ENCODE assay signal across 23 cellular contexts in genomic region chr1:145837658-145838057, GRCh38. TPM values are rescaled to one million over a fixed set of nuclear protein-coding genes. Genes with fewer than 3 reads are reported as not detected.
DNase-seq lines count a peak whose midpoint lies in the region; ATAC-seq, FAIRE-seq and TF ChIP-seq lines count a peak whose summit lies in the region.
"Had no signal": no experiment of that assay in that cellular context is flagged by ENCODE, and none has a peak within 500 bp of the region (broad histone marks: within the 10 kb centered on the region; RNA-seq: fewer than 3 reads in every experiment).

No MANE protein-coding gene starts in this region.

- no peaks in the 10 kb centered on the region for H3K4me1 ChIP-seq in HepG2 (ENCODE audit: insufficient read depth, low read length)
- no peaks in the 10 kb centered on the region for H3K4me1 ChIP-seq in right lobe of liver

- H3K4me3 ChIP-seq in HepG2 (replicated peaks in 1 of 3; ENCODE audit: insufficient read depth in 1 of 3, low read depth in 2 of 3, low read length in 3 of 3), result no peak overlapping the region
- no peak overlapping the region for H3K4me3 ChIP-seq in right lobe of liver
- H3K4me3 ChIP-seq in epithelial cell of esophagus (ENCODE audit: low read length), result no peak overlapping the region
- H3K4me3 ChIP-seq: GM12878 had no signal

- H3K79me2 ChIP-seq in HepG2 (ENCODE audit: insufficient read depth, low read length), result no peaks in the 10 kb centered on the region

- no peak for TF ChIP-seq RAD21 in HepG2 (CRISPR knock-in tag; IDR thresholded peaks at IDR 0.05)

- H3K9ac ChIP-seq in HepG2 (ENCODE audit: insufficient read depth, low read depth, low read length), result no peak overlapping the region

- H3K9me3 ChIP-seq in HepG2 (ENCODE audit: low read length) (no peaks in the 10 kb centered on the region), right lobe of liver (no peaks in the 10 kb centered on the region)

- TF ChIP-seq EP300 in HepG2 (IDR thresholded peaks at IDR 0.05; ENCODE audit: low read depth in 2 of 2, low read length in 2 of 2) (no peak), HepG2 (CRISPR knock-in tag; IDR thresholded peaks at IDR 0.05; ENCODE audit: borderline replicate concordance) (no peak)

- FAIRE-seq in HepG2 (lab: Jason Lieb, UNC), result no peak
- no peak for FAIRE-seq in RCC 7860 (lab: Jason Lieb, UNC)
- FAIRE-seq: GM12878, H1 had no signal

- H3K27ac ChIP-seq in HepG2 (ENCODE audit: extremely low read length, insufficient read depth, low read length), result no peak overlapping the region
- no peak overlapping the region for H3K27ac ChIP-seq in right lobe of liver

- no peak overlapping the region for H3K4me2 ChIP-seq in HepG2 (ENCODE audit: low read depth, low read length)

- 100% methylated on average over 1 of the region's 1 CpG for WGBS in HepG2 (ENCODE audit: low lambda C conversion rate)
- WGBS in right lobe of liver (ENCODE audit: insufficient coverage, low coverage, low lambda C conversion rate, missing lambda C conversion rate), result 86% methylated on average over 1 of the region's 1 CpG

- TF ChIP-seq CTCF in HepG2 (CRISPR knock-in tag; IDR thresholded peaks at IDR 0.05), result no peak
- TF ChIP-seq CTCF in right lobe of liver (IDR thresholded peaks at IDR 0.05), result no peak
- TF ChIP-seq CTCF in epithelial cell of esophagus (IDR thresholded peaks at IDR 0.05; ENCODE audit: insufficient read depth, low read depth, low read length, missing control alignments), result no peak

- TF ChIP-seq POLR2A in HepG2 (IDR thresholded peaks at IDR 0.05; ENCODE audit: insufficient read depth in 1 of 2, low read depth in 2 of 2, low read length in 2 of 2) (no peak), right lobe of liver (IDR thresholded peaks at IDR 0.05) (no peak)

- DNase-seq in HepG2 (ENCODE audit: low spot score) (no peak), right lobe of liver (no peak), RCC 7860 (ENCODE audit: low spot score) (peak; percentile 12), epithelial cell of esophagus (ENCODE audit: low read depth) (peak; percentile 34), H4 (ENCODE audit: low spot score) (no peak), NCI-H1092 (lab: John Stamatoyannopoulos, UW) (no peak)
- DNase-seq: C1 segment of cervical spinal cord; CD4-positive, alpha-beta memory T cell; COR-L47; GDM1; NCI-H1417; NCI-H1694 treated with DMSO at 0.1 percent for 48 hours; NCI-H2081; NCI-H2227 treated with DMSO at 0.1 percent for 48 hours; NCI-H526 treated with DMSO at 0.1 percent for 48 hours; SHP77 treated with DMSO at 0.1 percent for 48 hours had no signal

- H2AFZ ChIP-seq in HepG2 (ENCODE audit: low read length), result no peak overlapping the region

- CTCF ChIA-PET in HepG2 (lab: Yijun Ruan, JAX; ENCODE audit: low intra/inter-chr PET ratio, low total read pairs), result no interaction called here

- no peaks in the 10 kb centered on the region for H4K20me1 ChIP-seq in HepG2 (ENCODE audit: insufficient read depth, low read length)

- H3K27me3 ChIP-seq in HepG2 (ENCODE audit: control insufficient read depth in 1 of 2, insufficient read depth in 2 of 2, low read length in 2 of 2), result no peaks in the 10 kb centered on the region
- no peaks in the 10 kb centered on the region for H3K27me3 ChIP-seq in right lobe of liver

- intact Hi-C loops in HepG2 (cut with micrococcal nuclease; ENCODE audit: unreplicated experiment), result no loop called here
- intact Hi-C loops in right lobe of liver (cut with DNase I), result no loop called here

- TSS peak; percentile 26 for BruUV-seq in HepG2 (replicated peaks; lab: Mats Ljungman, UMichigan)

- ATAC-seq in HepG2 (no peak), right lobe of liver (no peak), HG03469 (IDR thresholded peaks at IDR 0.05; ENCODE audit: unreplicated experiment) (no peak)
- ATAC-seq: GM12878, HCT116 had no signal

- H3K36me3 ChIP-seq in HepG2 (replicated peaks in 1 of 2; ENCODE audit: control insufficient read depth in 1 of 2, insufficient read depth in 2 of 2, low read length in 2 of 2), result peaks cover 34 to 77% of the 10 kb centered on the region in 2 experiments
- H3K36me3 ChIP-seq in right lobe of liver, result peaks cover 14 to 99% (median 53%) of the 10 kb centered on the region in 4 donors

- POLR2A ChIA-PET in HepG2 (lab: Yijun Ruan, JAX), result no interaction called here

- in situ Hi-C loops in HepG2 (cut with HindIII; ENCODE audit: extremely low pct_ligation_motif_present, low pct_unique_long_range_greater_than_20kb), result no loop called here

RNA-seq across cellular contexts. Expression of gene NUDT17, which starts 7.8 kb away (rescaled TPM):
- total RNA-seq in HepG2 (2016; rRNA removed; fragmentation: Illumina TruSeq; extraction: Trizol) (2.6 TPM in 2 replicates), right lobe of liver (1 to 10 TPM in 3 of 6 experiments, under 1 TPM in 3; 0.51 to 2.2 (median 1.0) TPM)
- 0.18 and 0.81 TPM in 2 replicates for total RNA-seq in HepG2 (2016; cell fraction: cytosol; rRNA removed; fragmentation: Illumina TruSeq; extraction: Trizol; ENCODE audit: low read depth)
- total RNA-seq in HepG2 (2016; cell fraction: insoluble cytoplasmic fraction; rRNA removed; fragmentation: Illumina TruSeq; extraction: Trizol), result 1.8 and 2.7 TPM in 2 replicates
- 1.2 and 1.3 TPM in 2 replicates for total RNA-seq in HepG2 (2016; cell fraction: membrane; rRNA removed; fragmentation: Illumina TruSeq; extraction: Trizol)
- total RNA-seq in HepG2 (2016; cell fraction: nucleus; rRNA removed; fragmentation: Illumina TruSeq; extraction: Trizol), result 2.6 and 4.1 TPM in 2 replicates
- polyA plus RNA-seq in HepG2 (2011; rRNA removed), result 5.7 and 5.8 TPM in 2 replicates
- 3.2 and 4.8 TPM in 2 replicates for polyA plus RNA-seq in HepG2 (2011; cell fraction: cytosol; rRNA removed)
- polyA plus RNA-seq in HepG2 (2011; cell fraction: nucleus; rRNA removed), result 17.3 and 18.1 TPM in 2 replicates
- polyA plus RNA-seq in HepG2 (2012), result 2.8 and 3.1 TPM in 2 replicates
- polyA plus RNA-seq in HepG2 (2016; cell fraction: cytosol; fragmentation: Illumina TruSeq; extraction: Trizol; ENCODE audit: low read depth), result 0.42 and 0.78 TPM in 2 replicates
- polyA plus RNA-seq in HepG2 (2016; cell fraction: insoluble cytoplasmic fraction; fragmentation: Illumina TruSeq; extraction: Trizol; ENCODE audit: low read depth), result 2.2 and 2.8 TPM in 2 replicates
- polyA plus RNA-seq in HepG2 (2016; cell fraction: membrane; fragmentation: Illumina TruSeq; extraction: Trizol; ENCODE audit: low read depth), result 1.3 and 1.4 TPM in 2 replicates
- 7.6 and 8.5 TPM in 2 replicates for polyA plus RNA-seq in HepG2 (2016; cell fraction: nucleus; fragmentation: Illumina TruSeq; extraction: Trizol; ENCODE audit: insufficient read depth, low read depth)
- polyA minus RNA-seq in HepG2 (2011; rRNA and poly(A)+ RNA removed; ENCODE audit: low replicate concordance), result 1.4 and 4.4 TPM in 2 replicates
- 0.79 TPM in 1 of 2 replicates, not detected in the other for polyA minus RNA-seq in HepG2 (2011; cell fraction: cytosol; rRNA and poly(A)+ RNA removed)
- polyA minus RNA-seq in HepG2 (2011; cell fraction: nucleus; rRNA and poly(A)+ RNA removed), result 2.6 and 3.5 TPM in 2 replicates
- 10.1 and 10.3 TPM in 2 replicates for total RNA-seq in H4 (2014; rRNA removed; shearing (Covaris generic))

RNA-seq across cellular contexts. Expression of gene POLR3C, which starts 13.7 kb away (rescaled TPM):
- total RNA-seq in HepG2 (2016; rRNA removed; fragmentation: Illumina TruSeq; extraction: Trizol), result 24.3 TPM in 2 replicates
- total RNA-seq in HepG2 (2016; cell fraction: cytosol; rRNA removed; fragmentation: Illumina TruSeq; extraction: Trizol; ENCODE audit: low read depth), result 11.5 and 13.9 TPM in 2 replicates
- total RNA-seq in HepG2 (2016; cell fraction: insoluble cytoplasmic fraction; rRNA removed; fragmentation: Illumina TruSeq; extraction: Trizol), result 22.9 and 26.4 TPM in 2 replicates
- 14.2 and 15.1 TPM in 2 replicates for total RNA-seq in HepG2 (2016; cell fraction: membrane; rRNA removed; fragmentation: Illumina TruSeq; extraction: Trizol)
- total RNA-seq in HepG2 (2016; cell fraction: nucleus; rRNA removed; fragmentation: Illumina TruSeq; extraction: Trizol), result 16.6 and 16.7 TPM in 2 replicates
- polyA plus RNA-seq in HepG2 (2011; rRNA removed), result 15.0 and 15.5 TPM in 2 replicates
- polyA plus RNA-seq in HepG2 (2011; cell fraction: cytosol; rRNA removed), result 13.3 and 17.9 TPM in 2 replicates
- polyA plus RNA-seq in HepG2 (2011; cell fraction: nucleus; rRNA removed), result 23.1 and 24.9 TPM in 2 replicates
- 14.2 and 14.7 TPM in 2 replicates for polyA plus RNA-seq in HepG2 (2012)
- 6.9 and 9.5 TPM in 2 replicates for polyA plus RNA-seq in HepG2 (2016; cell fraction: cytosol; fragmentation: Illumina TruSeq; extraction: Trizol; ENCODE audit: low read depth)
- polyA plus RNA-seq in HepG2 (2016; cell fraction: insoluble cytoplasmic fraction; fragmentation: Illumina TruSeq; extraction: Trizol; ENCODE audit: low read depth), result 28.8 and 29.9 TPM in 2 replicates
- 9.7 and 12.5 TPM in 2 replicates for polyA plus RNA-seq in HepG2 (2016; cell fraction: membrane; fragmentation: Illumina TruSeq; extraction: Trizol; ENCODE audit: low read depth)
- 24.4 and 27.3 TPM in 2 replicates for polyA plus RNA-seq in HepG2 (2016; cell fraction: nucleus; fragmentation: Illumina TruSeq; extraction: Trizol; ENCODE audit: insufficient read depth, low read depth)
- polyA minus RNA-seq in HepG2 (2011; rRNA and poly(A)+ RNA removed; ENCODE audit: low replicate concordance), result 22.4 and 66.8 TPM in 2 replicates
- polyA minus RNA-seq in HepG2 (2011; cell fraction: cytosol; rRNA and poly(A)+ RNA removed), result 8.3 and 13.6 TPM in 2 replicates
- polyA minus RNA-seq in HepG2 (2011; cell fraction: nucleus; rRNA and poly(A)+ RNA removed), result 24.7 and 35.2 TPM in 2 replicates
- 10 to 100 TPM in 3 of 6 experiments, 1 to 10 TPM in 3; 7.7 to 17.0 (median 11.2) TPM for total RNA-seq in right lobe of liver
- total RNA-seq in H4 (2014; rRNA removed; shearing (Covaris generic)), result 30.1 and 34.9 TPM in 2 replicates

RNA-seq across cellular contexts. Expression of gene RNF115, which starts 13.8 kb away (rescaled TPM):
- 7.8 and 10.1 TPM in 2 replicates for total RNA-seq in HepG2 (2016; rRNA removed; fragmentation: Illumina TruSeq; extraction: Trizol)
- total RNA-seq in HepG2 (2016; cell fraction: cytosol; rRNA removed; fragmentation: Illumina TruSeq; extraction: Trizol; ENCODE audit: low read depth), result 2.2 and 2.4 TPM in 2 replicates
- total RNA-seq in HepG2 (2016; cell fraction: insoluble cytoplasmic fraction; rRNA removed; fragmentation: Illumina TruSeq; extraction: Trizol), result 8.6 and 9.5 TPM in 2 replicates
- 6.1 and 6.2 TPM in 2 replicates for total RNA-seq in HepG2 (2016; cell fraction: membrane; rRNA removed; fragmentation: Illumina TruSeq; extraction: Trizol)
- 10.9 and 11.6 TPM in 2 replicates for total RNA-seq in HepG2 (2016; cell fraction: nucleus; rRNA removed; fragmentation: Illumina TruSeq; extraction: Trizol)
- polyA plus RNA-seq in HepG2 (2011; rRNA removed), result 4.6 and 6.0 TPM in 2 replicates
- 2.3 and 3.0 TPM in 2 replicates for polyA plus RNA-seq in HepG2 (2011; cell fraction: cytosol; rRNA removed)
- 3.0 and 4.1 TPM in 2 replicates for polyA plus RNA-seq in HepG2 (2011; cell fraction: nucleus; rRNA removed)
- polyA plus RNA-seq in HepG2 (2012), result 4.1 and 5.7 TPM in 2 replicates
- 2.9 and 3.4 TPM in 2 replicates for polyA plus RNA-seq in HepG2 (2016; cell fraction: cytosol; fragmentation: Illumina TruSeq; extraction: Trizol; ENCODE audit: low read depth)
- polyA plus RNA-seq in HepG2 (2016; cell fraction: insoluble cytoplasmic fraction; fragmentation: Illumina TruSeq; extraction: Trizol; ENCODE audit: low read depth), result 11.8 and 12.2 TPM in 2 replicates
- polyA plus RNA-seq in HepG2 (2016; cell fraction: membrane; fragmentation: Illumina TruSeq; extraction: Trizol; ENCODE audit: low read depth), result 7.2 and 8.6 TPM in 2 replicates
- 15.3 and 16.4 TPM in 2 replicates for polyA plus RNA-seq in HepG2 (2016; cell fraction: nucleus; fragmentation: Illumina TruSeq; extraction: Trizol; ENCODE audit: insufficient read depth, low read depth)
- 3.6 and 12.3 TPM in 2 replicates for polyA minus RNA-seq in HepG2 (2011; rRNA and poly(A)+ RNA removed; ENCODE audit: low replicate concordance)
- 2.1 and 2.6 TPM in 2 replicates for polyA minus RNA-seq in HepG2 (2011; cell fraction: cytosol; rRNA and poly(A)+ RNA removed)
- 11.2 and 12.9 TPM in 2 replicates for polyA minus RNA-seq in HepG2 (2011; cell fraction: nucleus; rRNA and poly(A)+ RNA removed)
- 10 to 100 TPM in 2 of 6 experiments, 1 to 10 TPM in 4; 5.3 to 10.3 (median 8.0) TPM for total RNA-seq in right lobe of liver
- total RNA-seq in H4 (2014; rRNA removed; shearing (Covaris generic)), result 6.3 and 6.6 TPM in 2 replicates

RNA-seq across cellular contexts. Expression of gene PIAS3, which starts 21.2 kb away (rescaled TPM):
- total RNA-seq in HepG2 (2016; rRNA removed; fragmentation: Illumina TruSeq; extraction: Trizol) (3.7 and 4.6 TPM in 2 replicates), right lobe of liver (1 to 10 TPM; 5.5 to 8.9 (median 6.7) TPM)
- total RNA-seq in HepG2 (2016; cell fraction: cytosol; rRNA removed; fragmentation: Illumina TruSeq; extraction: Trizol; ENCODE audit: low read depth), result 0.91 and 1.5 TPM in 2 replicates
- total RNA-seq in HepG2 (2016; cell fraction: insoluble cytoplasmic fraction; rRNA removed; fragmentation: Illumina TruSeq; extraction: Trizol), result 4.0 and 4.2 TPM in 2 replicates
- 2.8 and 3.2 TPM in 2 replicates for total RNA-seq in HepG2 (2016; cell fraction: membrane; rRNA removed; fragmentation: Illumina TruSeq; extraction: Trizol)
- 4.7 TPM in 2 replicates for total RNA-seq in HepG2 (2016; cell fraction: nucleus; rRNA removed; fragmentation: Illumina TruSeq; extraction: Trizol)
- 8.0 and 9.7 TPM in 2 replicates for polyA plus RNA-seq in HepG2 (2011; rRNA removed)
- polyA plus RNA-seq in HepG2 (2011; cell fraction: cytosol; rRNA removed), result 5.0 and 5.5 TPM in 2 replicates
- polyA plus RNA-seq in HepG2 (2011; cell fraction: nucleus; rRNA removed), result 26.5 and 26.8 TPM in 2 replicates
- 5.8 and 6.8 TPM in 2 replicates for polyA plus RNA-seq in HepG2 (2012)
- polyA plus RNA-seq in HepG2 (2016; cell fraction: cytosol; fragmentation: Illumina TruSeq; extraction: Trizol; ENCODE audit: low read depth), result 1.2 and 1.3 TPM in 2 replicates
- 6.6 and 7.8 TPM in 2 replicates for polyA plus RNA-seq in HepG2 (2016; cell fraction: insoluble cytoplasmic fraction; fragmentation: Illumina TruSeq; extraction: Trizol; ENCODE audit: low read depth)
- 4.0 and 4.3 TPM in 2 replicates for polyA plus RNA-seq in HepG2 (2016; cell fraction: membrane; fragmentation: Illumina TruSeq; extraction: Trizol; ENCODE audit: low read depth)
- polyA plus RNA-seq in HepG2 (2016; cell fraction: nucleus; fragmentation: Illumina TruSeq; extraction: Trizol; ENCODE audit: insufficient read depth, low read depth), result 15.4 and 16.3 TPM in 2 replicates
- polyA minus RNA-seq in HepG2 (2011; rRNA and poly(A)+ RNA removed; ENCODE audit: low replicate concordance), result 8.5 and 12.9 TPM in 2 replicates
- polyA minus RNA-seq in HepG2 (2011; cell fraction: cytosol; rRNA and poly(A)+ RNA removed), result 3.7 and 4.6 TPM in 2 replicates
- polyA minus RNA-seq in HepG2 (2011; cell fraction: nucleus; rRNA and poly(A)+ RNA removed), result 9.3 and 10.7 TPM in 2 replicates
- total RNA-seq in H4 (2014; rRNA removed; shearing (Covaris generic)), result 10.2 and 12.8 TPM in 2 replicates

RNA-seq across cellular contexts. Expression of gene ANKRD35, which starts 48.0 kb away (rescaled TPM):
- 0.02 TPM in 1 of 2 replicates, not detected in the other for total RNA-seq in HepG2 (2016; rRNA removed; fragmentation: Illumina TruSeq; extraction: Trizol)
- total RNA-seq in HepG2 (2016; cell fraction: cytosol; rRNA removed; fragmentation: Illumina TruSeq; extraction: Trizol; ENCODE audit: low read depth), result not detected in 2 replicates
- total RNA-seq in HepG2 (2016; cell fraction: insoluble cytoplasmic fraction; rRNA removed; fragmentation: Illumina TruSeq; extraction: Trizol), result not detected in 2 replicates
- total RNA-seq in HepG2 (2016; cell fraction: membrane; rRNA removed; fragmentation: Illumina TruSeq; extraction: Trizol), result not detected in 2 replicates
- not detected in 2 replicates for total RNA-seq in HepG2 (2016; cell fraction: nucleus; rRNA removed; fragmentation: Illumina TruSeq; extraction: Trizol)
- polyA plus RNA-seq in HepG2 (2011; rRNA removed), result not detected in 2 replicates
- 0.01 TPM in 2 replicates for polyA plus RNA-seq in HepG2 (2011; cell fraction: cytosol; rRNA removed)
- polyA plus RNA-seq in HepG2 (2011; cell fraction: nucleus; rRNA removed), result not detected in 2 replicates
- polyA plus RNA-seq in HepG2 (2012), result not detected in 2 replicates
- not detected in 2 replicates for polyA plus RNA-seq in HepG2 (2016; cell fraction: cytosol; fragmentation: Illumina TruSeq; extraction: Trizol; ENCODE audit: low read depth)
- not detected in 2 replicates for polyA plus RNA-seq in HepG2 (2016; cell fraction: insoluble cytoplasmic fraction; fragmentation: Illumina TruSeq; extraction: Trizol; ENCODE audit: low read depth)
- not detected in 2 replicates for polyA plus RNA-seq in HepG2 (2016; cell fraction: membrane; fragmentation: Illumina TruSeq; extraction: Trizol; ENCODE audit: low read depth)
- polyA plus RNA-seq in HepG2 (2016; cell fraction: nucleus; fragmentation: Illumina TruSeq; extraction: Trizol; ENCODE audit: insufficient read depth, low read depth), result not detected in 2 replicates
- 0.10 TPM in 1 of 2 replicates, not detected in the other for polyA minus RNA-seq in HepG2 (2011; rRNA and poly(A)+ RNA removed; ENCODE audit: low replicate concordance)
- not detected in 2 replicates for polyA minus RNA-seq in HepG2 (2011; cell fraction: cytosol; rRNA and poly(A)+ RNA removed)
- polyA minus RNA-seq in HepG2 (2011; cell fraction: nucleus; rRNA and poly(A)+ RNA removed), result 0.13 TPM in 1 of 2 replicates, not detected in the other
- 1 to 10 TPM; 1.1 to 2.5 (median 1.6) TPM for total RNA-seq in right lobe of liver
- total RNA-seq in H4 (2014; rRNA removed; shearing (Covaris generic)), result not detected in 2 replicates
- total RNA-seq: A673; CD4-positive, alpha-beta memory T cell; NCI-H460 had no signal
- polyA plus RNA-seq: IgD-negative memory B cell had no signal

Comparison
In these comparisons a context has a peak if more than half of its experiments do, and no peak if none do; other contexts are left out.
1. DNase-seq: peak in RCC 7860 (single experiment) and epithelial cell of esophagus (single experiment); none in HepG2 (single experiment), right lobe of liver (0 of 3), H4 (single experiment) and NCI-H1092 (single experiment).